In the genomic region with DNA sequence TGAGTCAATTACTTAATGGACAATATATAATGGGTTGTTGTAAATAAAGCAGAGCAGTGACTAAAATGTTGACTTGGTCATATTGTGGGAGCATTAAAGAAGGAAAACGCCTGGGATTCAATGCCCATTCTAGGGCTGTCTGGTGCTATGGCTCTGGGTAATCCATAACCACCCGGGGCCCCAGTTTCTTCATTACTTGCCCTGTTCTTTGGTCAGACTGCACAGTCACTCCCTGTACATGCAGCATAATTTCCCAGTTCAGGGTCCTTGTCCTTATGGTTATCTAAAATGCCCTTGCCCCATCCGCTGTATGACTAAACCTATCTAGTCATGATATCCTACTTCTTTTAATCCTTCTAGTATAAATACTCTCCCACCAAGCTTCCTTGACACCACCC, we compare ENCODE assay signal across 1 cellular context.
TF ChIP-seq lines count a peak whose summit lies in the region.

No MANE protein-coding gene starts in this region.

TF ChIP-seq in K562, 482 proteins besides CTCF, POLR2A, EP300 and RAD21 (continued from another document and continues in another):
- TF ChIP-seq YY1 (IDR thresholded peaks at IDR 0.05; ENCODE audit: borderline replicate concordance in 1 of 3, control insufficient read depth in 1 of 3, extremely low read depth in 1 of 3, insufficient read depth in 3 of 3, insufficient read length in 1 of 3, insufficient replicate concordance in 2 of 3, low read depth in 1 of 3, low read length in 2 of 3) (peak in 1 of 3 experiments; percentile 29), CEBPG (CRISPR knock-in tag; IDR thresholded peaks at IDR 0.05) (no peak), CEBPG (tag; conservative IDR thresholded peaks at IDR 0.05 in 1 of 2, IDR thresholded peaks at IDR 0.05 in 1 of 2) (no peak), MTA3 (IDR thresholded peaks at IDR 0.05; ENCODE audit: borderline replicate concordance) (peak; percentile 82; the same call in 1 of the 2 replicates), FOXK2 (conservative IDR thresholded peaks at IDR 0.05 in 1 of 2, IDR thresholded peaks at IDR 0.05 in 1 of 2; ENCODE audit: low read depth in 2 of 2) (peak in 1 of 2 experiments; percentile 32; a peak in 1 of 4 replicates), TBP (optimal IDR thresholded peaks at IDR 0.05; ENCODE audit: low read depth, low read length) (peak; percentile 32), NFRKB (IDR thresholded peaks at IDR 0.05; ENCODE audit: low read depth) (peak; percentile 3; the same call in 1 of the 2 replicates), STAT5A (IDR thresholded peaks at IDR 0.05; ENCODE audit: borderline replicate concordance, low read length) (peak; percentile 36; the same call in 1 of the 2 replicates), TAL1 (IDR thresholded peaks at IDR 0.05) (peak; percentile 71), BRD9 (IDR thresholded peaks at IDR 0.05; ENCODE audit: low read depth, partially characterized antibody) (peak; percentile 75), POU5F1 (IDR thresholded peaks at IDR 0.05; ENCODE audit: borderline replicate concordance, low read depth, low read length, partially characterized antibody) (no peak), FOXM1 (IDR thresholded peaks at IDR 0.05; ENCODE audit: low read depth) (peak; percentile 31; the same call in 1 of the 2 replicates), FOXM1 (CRISPR knock-in tag; IDR thresholded peaks at IDR 0.05; ENCODE audit: low read depth) (no peak), FIP1L1 (IDR thresholded peaks at IDR 0.05; ENCODE audit: low read depth, low read length, poor library complexity, severe bottlenecking) (no peak), ZNF707 (CRISPR knock-in tag; conservative IDR thresholded peaks at IDR 0.05) (no peak), CTBP1 (IDR thresholded peaks at IDR 0.05; ENCODE audit: borderline replicate concordance) (peak; percentile 66; the same call in 1 of the 2 replicates), C11orf30 (IDR thresholded peaks at IDR 0.05; ENCODE audit: low read depth) (peak; percentile 89), SP1 (CRISPR knock-in tag; IDR thresholded peaks at IDR 0.05) (no peak), PHF20 (IDR thresholded peaks at IDR 0.05; ENCODE audit: partially characterized antibody) (no peak), ETV1 (tag; conservative IDR thresholded peaks at IDR 0.05; ENCODE audit: low read depth) (peak; percentile 54), ETV6 (IDR thresholded peaks at IDR 0.05; ENCODE audit: borderline replicate concordance in 1 of 2, low read depth in 2 of 2, low read length in 1 of 2) (0 out of 4 replicates have a peak, but pooled peaks of 1 of the 2 experiments have one; percentile 49), ETV6 (CRISPR knock-in tag; IDR thresholded peaks at IDR 0.05; ENCODE audit: borderline replicate concordance) (no peak), LEF1 (IDR thresholded peaks at IDR 0.05) (peak; percentile 60), TRIM24 (IDR thresholded peaks at IDR 0.05) (peak; percentile 46 to 64; a peak in 3 of 4 replicates), ZNF133 (CRISPR knock-in tag; IDR thresholded peaks at IDR 0.05) (no peak), CREM (IDR thresholded peaks at IDR 0.05; ENCODE audit: low read depth) (peak; percentile 55), JUND (IDR thresholded peaks at IDR 0.05; ENCODE audit: borderline replicate concordance, low read depth, low read length) (peak; percentile 87), JUND (tag; IDR thresholded peaks at IDR 0.05; ENCODE audit: borderline replicate concordance, low read depth, low read length) (no peak; the same call in 2 of the 3 replicates), MED1 (CRISPR knock-in tag; IDR thresholded peaks at IDR 0.05; ENCODE audit: borderline replicate concordance) (no peak), ARID1B (IDR thresholded peaks at IDR 0.05) (peak; percentile 93), SMARCE1 (IDR thresholded peaks at IDR 0.05) (peak; percentile 93), CBFA2T3 (IDR thresholded peaks at IDR 0.05) (peak; percentile 87), TBL1XR1 (IDR thresholded peaks at IDR 0.05; ENCODE audit: low read length in 2 of 2) (peak in 1 of 2 experiments; percentile 78; a peak in 2 of 4 replicates), MAFG (tag; conservative IDR thresholded peaks at IDR 0.05) (peak; percentile 91), NELFE (IDR thresholded peaks at IDR 0.05; ENCODE audit: insufficient read depth, insufficient read length) (no peak), ZNF583 (CRISPR knock-in tag; IDR thresholded peaks at IDR 0.05) (no peak), MAFF (IDR thresholded peaks at IDR 0.05; ENCODE audit: low read length) (peak; percentile 84), KLF16 (IDR thresholded peaks at IDR 0.05) (no peak), ZNF778 (CRISPR knock-in tag; IDR thresholded peaks at IDR 0.05) (no peak), DPF2 (IDR thresholded peaks at IDR 0.05) (peak; percentile 96), MBD2 (IDR thresholded peaks at IDR 0.05; ENCODE audit: borderline replicate concordance, low read depth) (peak; percentile 37; the same call in 1 of the 2 replicates), MYNN (IDR thresholded peaks at IDR 0.05) (peak; percentile 60), MYNN (CRISPR knock-in tag; IDR thresholded peaks at IDR 0.05) (no peak), ZNF3 (CRISPR knock-in tag; IDR thresholded peaks at IDR 0.05) (no peak), PRMT5 (CRISPR knock-in tag; IDR thresholded peaks at IDR 0.05) (no peak), EWSR1 (IDR thresholded peaks at IDR 0.05; ENCODE audit: borderline replicate concordance, low read depth, partially characterized antibody) (no peak), POLR2AphosphoS5 (IDR thresholded peaks at IDR 0.05; ENCODE audit: control insufficient read depth, insufficient read depth, low read depth, low read length) (peak; percentile 63; the same call in 1 of the 2 replicates), ZNF23 (CRISPR knock-in tag; IDR thresholded peaks at IDR 0.05) (no peak), POLR3G (IDR thresholded peaks at IDR 0.05; ENCODE audit: extremely low read depth, insufficient read length, insufficient replicate concordance) (no peak), ATF7 (IDR thresholded peaks at IDR 0.05) (peak; percentile 42; the same call in 1 of the 2 replicates), NFIC (IDR thresholded peaks at IDR 0.05) (peak; percentile 35; the same call in 1 of the 2 replicates), BACH1 (tag; IDR thresholded peaks at IDR 0.05) (peak; percentile 78), RFX7 (CRISPR knock-in tag; IDR thresholded peaks at IDR 0.05) (no peak), RBBP5 (IDR thresholded peaks at IDR 0.05; ENCODE audit: borderline replicate concordance, insufficient read depth, low read length, poor library complexity, severe bottlenecking) (peak; percentile 56), SMARCC2 (IDR thresholded peaks at IDR 0.05; ENCODE audit: low read depth) (peak; percentile 86), EP400 (IDR thresholded peaks at IDR 0.05) (0 out of 2 replicates have a peak, but pooled peaks have one; percentile 30), PHF8 (IDR thresholded peaks at IDR 0.05; ENCODE audit: borderline replicate concordance, low read length) (no peak; the same call in 1 of the 2 replicates)
- TF ChIP-seq, protein P1, sequence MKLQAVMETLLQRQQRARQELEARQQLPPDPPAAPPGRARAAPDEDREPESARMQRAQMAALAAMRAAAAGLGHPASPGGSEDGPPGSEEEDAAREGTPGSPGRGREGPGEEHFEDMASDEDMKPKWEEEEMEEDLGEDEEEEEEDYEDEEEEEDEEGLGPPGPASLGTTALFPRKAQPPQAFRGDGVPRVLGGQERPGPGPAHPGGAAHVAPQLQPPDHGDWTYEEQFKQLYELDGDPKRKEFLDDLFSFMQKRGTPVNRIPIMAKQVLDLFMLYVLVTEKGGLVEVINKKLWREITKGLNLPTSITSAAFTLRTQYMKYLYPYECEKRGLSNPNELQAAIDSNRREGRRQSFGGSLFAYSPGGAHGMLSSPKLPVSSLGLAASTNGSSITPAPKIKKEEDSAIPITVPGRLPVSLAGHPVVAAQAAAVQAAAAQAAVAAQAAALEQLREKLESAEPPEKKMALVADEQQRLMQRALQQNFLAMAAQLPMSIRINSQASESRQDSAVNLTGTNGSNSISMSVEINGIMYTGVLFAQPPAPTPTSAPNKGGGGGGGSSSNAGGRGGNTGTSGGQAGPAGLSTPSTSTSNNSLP (IDR thresholded peaks at IDR 0.05; ENCODE audit: borderline replicate concordance, low read depth, low read length): peak; percentile 95
- TF ChIP-seq, protein P2, sequence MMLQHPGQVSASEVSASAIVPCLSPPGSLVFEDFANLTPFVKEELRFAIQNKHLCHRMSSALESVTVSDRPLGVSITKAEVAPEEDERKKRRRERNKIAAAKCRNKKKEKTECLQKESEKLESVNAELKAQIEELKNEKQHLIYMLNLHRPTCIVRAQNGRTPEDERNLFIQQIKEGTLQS (IDR thresholded peaks at IDR 0.05): peak; percentile 74
- TF ChIP-seq, protein P2 (CRISPR knock-in tag; conservative IDR thresholded peaks at IDR 0.05): no peak
- TF ChIP-seq, protein P3, sequence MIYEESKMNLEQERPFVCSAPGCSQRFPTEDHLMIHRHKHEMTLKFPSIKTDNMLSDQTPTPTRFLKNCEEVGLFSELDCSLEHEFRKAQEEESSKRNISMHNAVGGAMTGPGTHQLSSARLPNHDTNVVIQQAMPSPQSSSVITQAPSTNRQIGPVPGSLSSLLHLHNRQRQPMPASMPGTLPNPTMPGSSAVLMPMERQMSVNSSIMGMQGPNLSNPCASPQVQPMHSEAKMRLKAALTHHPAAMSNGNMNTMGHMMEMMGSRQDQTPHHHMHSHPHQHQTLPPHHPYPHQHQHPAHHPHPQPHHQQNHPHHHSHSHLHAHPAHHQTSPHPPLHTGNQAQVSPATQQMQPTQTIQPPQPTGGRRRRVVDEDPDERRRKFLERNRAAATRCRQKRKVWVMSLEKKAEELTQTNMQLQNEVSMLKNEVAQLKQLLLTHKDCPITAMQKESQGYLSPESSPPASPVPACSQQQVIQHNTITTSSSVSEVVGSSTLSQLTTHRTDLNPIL (CRISPR knock-in tag; IDR thresholded peaks at IDR 0.05): no peak
- TF ChIP-seq, protein P4, sequence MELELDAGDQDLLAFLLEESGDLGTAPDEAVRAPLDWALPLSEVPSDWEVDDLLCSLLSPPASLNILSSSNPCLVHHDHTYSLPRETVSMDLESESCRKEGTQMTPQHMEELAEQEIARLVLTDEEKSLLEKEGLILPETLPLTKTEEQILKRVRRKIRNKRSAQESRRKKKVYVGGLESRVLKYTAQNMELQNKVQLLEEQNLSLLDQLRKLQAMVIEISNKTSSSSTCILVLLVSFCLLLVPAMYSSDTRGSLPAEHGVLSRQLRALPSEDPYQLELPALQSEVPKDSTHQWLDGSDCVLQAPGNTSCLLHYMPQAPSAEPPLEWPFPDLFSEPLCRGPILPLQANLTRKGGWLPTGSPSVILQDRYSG (tag; conservative IDR thresholded peaks at IDR 0.05; ENCODE audit: low read depth): peak; percentile 50; the same call in 1 of the 2 replicates
- TF ChIP-seq, protein P5, sequence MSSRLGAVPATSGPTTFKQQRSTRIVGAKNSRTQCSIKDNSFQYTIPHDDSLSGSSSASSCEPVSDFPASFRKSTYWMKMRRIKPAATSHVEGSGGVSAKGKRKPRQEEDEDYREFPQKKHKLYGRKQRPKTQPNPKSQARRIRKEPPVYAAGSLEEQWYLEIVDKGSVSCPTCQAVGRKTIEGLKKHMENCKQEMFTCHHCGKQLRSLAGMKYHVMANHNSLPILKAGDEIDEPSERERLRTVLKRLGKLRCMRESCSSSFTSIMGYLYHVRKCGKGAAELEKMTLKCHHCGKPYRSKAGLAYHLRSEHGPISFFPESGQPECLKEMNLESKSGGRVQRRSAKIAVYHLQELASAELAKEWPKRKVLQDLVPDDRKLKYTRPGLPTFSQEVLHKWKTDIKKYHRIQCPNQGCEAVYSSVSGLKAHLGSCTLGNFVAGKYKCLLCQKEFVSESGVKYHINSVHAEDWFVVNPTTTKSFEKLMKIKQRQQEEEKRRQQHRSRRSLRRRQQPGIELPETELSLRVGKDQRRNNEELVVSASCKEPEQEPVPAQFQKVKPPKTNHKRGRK (tag; IDR thresholded peaks at IDR 0.05): no peak
- TF ChIP-seq, protein P6, sequence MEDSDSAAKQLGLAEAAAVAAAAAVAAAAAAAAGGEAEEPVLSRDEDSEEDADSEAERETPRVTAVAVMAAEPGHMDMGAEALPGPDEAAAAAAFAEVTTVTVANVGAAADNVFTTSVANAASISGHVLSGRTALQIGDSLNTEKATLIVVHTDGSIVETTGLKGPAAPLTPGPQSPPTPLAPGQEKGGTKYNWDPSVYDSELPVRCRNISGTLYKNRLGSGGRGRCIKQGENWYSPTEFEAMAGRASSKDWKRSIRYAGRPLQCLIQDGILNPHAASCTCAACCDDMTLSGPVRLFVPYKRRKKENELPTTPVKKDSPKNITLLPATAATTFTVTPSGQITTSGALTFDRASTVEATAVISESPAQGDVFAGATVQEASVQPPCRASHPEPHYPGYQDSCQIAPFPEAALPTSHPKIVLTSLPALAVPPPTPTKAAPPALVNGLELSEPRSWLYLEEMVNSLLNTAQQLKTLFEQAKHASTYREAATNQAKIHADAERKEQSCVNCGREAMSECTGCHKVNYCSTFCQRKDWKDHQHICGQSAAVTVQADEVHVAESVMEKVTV (CRISPR knock-in tag; IDR thresholded peaks at IDR 0.05): no peak
- TF ChIP-seq, protein P7, sequence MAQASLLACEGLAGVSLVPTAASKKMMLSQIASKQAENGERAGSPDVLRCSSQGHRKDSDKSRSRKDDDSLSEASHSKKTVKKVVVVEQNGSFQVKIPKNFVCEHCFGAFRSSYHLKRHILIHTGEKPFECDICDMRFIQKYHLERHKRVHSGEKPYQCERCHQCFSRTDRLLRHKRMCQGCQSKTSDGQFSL (CRISPR knock-in tag; IDR thresholded peaks at IDR 0.05): peak; percentile 77; the same call in 1 of the 2 replicates
- TF ChIP-seq, protein P7 (tag; IDR thresholded peaks at IDR 0.05): no peak
- TF ChIP-seq, protein P8, sequence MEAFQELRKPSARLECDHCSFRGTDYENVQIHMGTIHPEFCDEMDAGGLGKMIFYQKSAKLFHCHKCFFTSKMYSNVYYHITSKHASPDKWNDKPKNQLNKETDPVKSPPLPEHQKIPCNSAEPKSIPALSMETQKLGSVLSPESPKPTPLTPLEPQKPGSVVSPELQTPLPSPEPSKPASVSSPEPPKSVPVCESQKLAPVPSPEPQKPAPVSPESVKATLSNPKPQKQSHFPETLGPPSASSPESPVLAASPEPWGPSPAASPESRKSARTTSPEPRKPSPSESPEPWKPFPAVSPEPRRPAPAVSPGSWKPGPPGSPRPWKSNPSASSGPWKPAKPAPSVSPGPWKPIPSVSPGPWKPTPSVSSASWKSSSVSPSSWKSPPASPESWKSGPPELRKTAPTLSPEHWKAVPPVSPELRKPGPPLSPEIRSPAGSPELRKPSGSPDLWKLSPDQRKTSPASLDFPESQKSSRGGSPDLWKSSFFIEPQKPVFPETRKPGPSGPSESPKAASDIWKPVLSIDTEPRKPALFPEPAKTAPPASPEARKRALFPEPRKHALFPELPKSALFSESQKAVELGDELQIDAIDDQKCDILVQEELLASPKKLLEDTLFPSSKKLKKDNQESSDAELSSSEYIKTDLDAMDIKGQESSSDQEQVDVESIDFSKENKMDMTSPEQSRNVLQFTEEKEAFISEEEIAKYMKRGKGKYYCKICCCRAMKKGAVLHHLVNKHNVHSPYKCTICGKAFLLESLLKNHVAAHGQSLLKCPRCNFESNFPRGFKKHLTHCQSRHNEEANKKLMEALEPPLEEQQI (IDR thresholded peaks at IDR 0.05): no peak
